In the genomic region with DNA sequence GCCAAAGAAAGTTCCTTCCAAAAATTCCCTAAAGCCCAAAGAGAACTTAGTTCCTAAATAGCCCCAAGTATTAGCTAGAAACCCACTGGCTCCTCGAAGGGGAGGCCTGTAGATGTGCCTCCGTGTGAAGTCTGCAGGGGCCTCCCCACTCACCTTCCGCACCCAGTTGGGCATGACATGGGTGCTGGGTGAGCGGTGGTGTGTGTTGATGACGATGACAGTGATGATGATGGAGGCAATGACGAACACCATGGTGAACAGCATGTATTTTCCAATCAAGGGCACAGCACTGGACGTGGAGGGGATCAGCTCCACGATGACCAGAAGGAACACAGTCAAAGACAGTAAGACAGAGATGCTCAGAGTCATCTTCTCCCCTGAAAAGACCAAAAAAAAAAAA, we compare ENCODE assay signal across 1 cellular context.
TF ChIP-seq lines count a peak whose summit lies in the region.

No MANE protein-coding gene starts in this region.

TF ChIP-seq in GM23338, 12 proteins besides CTCF, POLR2A, EP300 and RAD21 (continued from another document):
- TF ChIP-seq, protein P1, sequence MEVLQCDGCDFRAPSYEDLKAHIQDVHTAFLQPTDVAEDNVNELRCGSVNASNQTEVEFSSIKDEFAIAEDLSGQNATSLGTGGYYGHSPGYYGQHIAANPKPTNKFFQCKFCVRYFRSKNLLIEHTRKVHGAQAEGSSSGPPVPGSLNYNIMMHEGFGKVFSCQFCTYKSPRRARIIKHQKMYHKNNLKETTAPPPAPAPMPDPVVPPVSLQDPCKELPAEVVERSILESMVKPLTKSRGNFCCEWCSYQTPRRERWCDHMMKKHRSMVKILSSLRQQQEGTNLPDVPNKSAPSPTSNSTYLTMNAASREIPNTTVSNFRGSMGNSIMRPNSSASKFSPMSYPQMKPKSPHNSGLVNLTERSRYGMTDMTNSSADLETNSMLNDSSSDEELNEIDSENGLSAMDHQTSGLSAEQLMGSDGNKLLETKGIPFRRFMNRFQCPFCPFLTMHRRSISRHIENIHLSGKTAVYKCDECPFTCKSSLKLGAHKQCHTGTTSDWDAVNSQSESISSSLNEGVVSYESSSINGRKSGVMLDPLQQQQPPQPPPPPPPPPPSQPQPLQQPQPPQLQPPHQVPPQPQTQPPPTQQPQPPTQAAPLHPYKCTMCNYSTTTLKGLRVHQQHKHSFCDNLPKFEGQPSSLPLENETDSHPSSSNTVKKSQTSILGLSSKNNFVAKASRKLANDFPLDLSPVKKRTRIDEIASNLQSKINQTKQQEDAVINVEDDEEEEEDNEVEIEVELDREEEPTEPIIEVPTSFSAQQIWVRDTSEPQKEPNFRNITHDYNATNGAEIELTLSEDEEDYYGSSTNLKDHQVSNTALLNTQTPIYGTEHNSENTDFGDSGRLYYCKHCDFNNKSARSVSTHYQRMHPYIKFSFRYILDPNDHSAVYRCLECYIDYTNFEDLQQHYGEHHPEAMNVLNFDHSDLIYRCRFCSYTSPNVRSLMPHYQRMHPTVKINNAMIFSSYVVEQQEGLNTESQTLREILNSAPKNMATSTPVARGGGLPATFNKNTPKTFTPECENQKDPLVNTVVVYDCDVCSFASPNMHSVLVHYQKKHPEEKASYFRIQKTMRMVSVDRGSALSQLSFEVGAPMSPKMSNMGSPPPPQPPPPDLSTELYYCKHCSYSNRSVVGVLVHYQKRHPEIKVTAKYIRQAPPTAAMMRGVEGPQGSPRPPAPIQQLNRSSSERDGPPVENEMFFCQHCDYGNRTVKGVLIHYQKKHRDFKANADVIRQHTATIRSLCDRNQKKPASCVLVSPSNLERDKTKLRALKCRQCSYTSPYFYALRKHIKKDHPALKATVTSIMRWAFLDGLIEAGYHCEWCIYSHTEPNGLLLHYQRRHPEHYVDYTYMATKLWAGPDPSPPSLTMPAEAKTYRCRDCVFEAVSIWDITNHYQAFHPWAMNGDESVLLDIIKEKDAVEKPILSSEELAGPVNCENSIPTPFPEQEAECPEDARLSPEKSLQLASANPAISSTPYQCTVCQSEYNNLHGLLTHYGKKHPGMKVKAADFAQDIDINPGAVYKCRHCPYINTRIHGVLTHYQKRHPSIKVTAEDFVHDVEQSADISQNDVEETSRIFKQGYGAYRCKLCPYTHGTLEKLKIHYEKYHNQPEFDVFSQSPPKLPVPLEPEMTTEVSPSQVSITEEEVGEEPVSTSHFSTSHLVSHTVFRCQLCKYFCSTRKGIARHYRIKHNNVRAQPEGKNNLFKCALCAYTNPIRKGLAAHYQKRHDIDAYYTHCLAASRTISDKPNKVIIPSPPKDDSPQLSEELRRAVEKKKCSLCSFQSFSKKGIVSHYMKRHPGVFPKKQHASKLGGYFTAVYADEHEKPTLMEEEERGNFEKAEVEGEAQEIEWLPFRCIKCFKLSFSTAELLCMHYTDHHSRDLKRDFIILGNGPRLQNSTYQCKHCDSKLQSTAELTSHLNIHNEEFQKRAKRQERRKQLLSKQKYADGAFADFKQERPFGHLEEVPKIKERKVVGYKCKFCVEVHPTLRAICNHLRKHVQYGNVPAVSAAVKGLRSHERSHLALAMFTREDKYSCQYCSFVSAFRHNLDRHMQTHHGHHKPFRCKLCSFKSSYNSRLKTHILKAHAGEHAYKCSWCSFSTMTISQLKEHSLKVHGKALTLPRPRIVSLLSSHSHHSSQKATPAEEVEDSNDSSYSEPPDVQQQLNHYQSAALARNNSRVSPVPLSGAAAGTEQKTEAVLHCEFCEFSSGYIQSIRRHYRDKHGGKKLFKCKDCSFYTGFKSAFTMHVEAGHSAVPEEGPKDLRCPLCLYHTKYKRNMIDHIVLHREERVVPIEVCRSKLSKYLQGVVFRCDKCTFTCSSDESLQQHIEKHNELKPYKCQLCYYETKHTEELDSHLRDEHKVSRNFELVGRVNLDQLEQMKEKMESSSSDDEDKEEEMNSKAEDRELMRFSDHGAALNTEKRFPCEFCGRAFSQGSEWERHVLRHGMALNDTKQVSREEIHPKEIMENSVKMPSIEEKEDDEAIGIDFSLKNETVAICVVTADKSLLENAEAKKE (CRISPR knock-in tag; IDR thresholded peaks at IDR 0.05), result no peak
- TF ChIP-seq EZH2phosphoT487 (IDR thresholded peaks at IDR 0.05; ENCODE audit: unreplicated experiment), result no peak
- TF ChIP-seq JUNB (IDR thresholded peaks at IDR 0.05; ENCODE audit: unreplicated experiment), result no peak
- no peak for TF ChIP-seq EZH2 (IDR thresholded peaks at IDR 0.05; ENCODE audit: low read depth, unreplicated experiment)
- no peak for TF ChIP-seq NANOG (IDR thresholded peaks at IDR 0.05; ENCODE audit: borderline replicate concordance)
- no peak for TF ChIP-seq STAT1 (IDR thresholded peaks at IDR 0.05; ENCODE audit: unreplicated experiment)
- no peak for TF ChIP-seq ETS1 (IDR thresholded peaks at IDR 0.05)
- no peak for TF ChIP-seq POLR2AphosphoS5 (IDR thresholded peaks at IDR 0.05; ENCODE audit: low read depth)
- TF ChIP-seq CREB1 (CRISPR knock-in tag; IDR thresholded peaks at IDR 0.05; ENCODE audit: low read depth), result no peak
- TF ChIP-seq ZNF331 (CRISPR knock-in tag; IDR thresholded peaks at IDR 0.05; ENCODE audit: low read depth), result no peak
- no peak for TF ChIP-seq REST (IDR thresholded peaks at IDR 0.05; ENCODE audit: unreplicated experiment)
TF ChIP-seq in GM23338: peak in this region for 0.
